ENCODE assay signal across 8 cellular contexts in genomic region chr1:113390871-113391642, GRCh38. TPM values are rescaled to one million over a fixed set of nuclear protein-coding genes. Genes with fewer than 3 reads are reported as not detected.
DNase-seq lines count a peak whose midpoint lies in the region; ATAC-seq and TF ChIP-seq lines count a peak whose summit lies in the region.

No MANE protein-coding gene starts in this region.

- H3K4me1 Mint-ChIP-seq in GM23338, result peaks cover 19% of the 10 kb centered on the region
- peaks cover 22% of the 10 kb centered on the region for H3K4me1 Mint-ChIP-seq in activated naive CD8-positive, alpha-beta T cell treated with anti-CD3 and anti-CD28 coated beads for 36 hours

- H3K27me3 Mint-ChIP-seq in GM23338 (ENCODE audit: insufficient read depth, low read depth, poor library complexity), result peaks cover 7% of the 10 kb centered on the region
- peaks cover 24% of the 10 kb centered on the region for H3K27me3 Mint-ChIP-seq in activated naive CD8-positive, alpha-beta T cell treated with anti-CD3 and anti-CD28 coated beads for 36 hours

- H3K79me2 ChIP-seq in GM23338 (replicated peaks; ENCODE audit: insufficient read depth), result peaks cover 42% of the 10 kb centered on the region

- H3K9me2 ChIP-seq in GM23338 (ENCODE audit: insufficient read depth), result no peaks in the 10 kb centered on the region

- intact Hi-C loops in right cardiac atrium (cut with DNase I), result no loop called here

- TF ChIP-seq CTCF in C4-2B (conservative IDR thresholded peaks at IDR 0.05) (peak; percentile 21), GM23338 (conservative IDR thresholded peaks at IDR 0.05; ENCODE audit: low read depth in 2 of 2) (peak in 1 of 2 experiments; percentile 28; a peak in 2 of 4 replicates)

- H3K36me3 ChIP-seq in GM23338 (ENCODE audit: insufficient read depth) (no peaks in the 10 kb centered on the region), SJSA1 (peaks cover 9% of the 10 kb centered on the region), rectal smooth muscle tissue (ENCODE audit: control insufficient read depth, insufficient read depth, low read length) (no peaks in the 10 kb centered on the region)

- peak overlapping the region; percentile 83 for H3K4me3 ChIP-seq in GM23338
- H3K4me3 ChIP-seq in SJSA1, result peak overlapping the region; percentile 86
- peak overlapping the region; percentile 84 for H3K4me3 ChIP-seq in right cardiac atrium (ENCODE audit: low read length)
- H3K4me3 ChIP-seq in rectal smooth muscle tissue (ENCODE audit: low read length), result peak overlapping the region; percentile 95

- H3K27me3 ChIP-seq in GM23338 (ENCODE audit: insufficient read depth) (peaks cover 18% of the 10 kb centered on the region), SJSA1 (replicated peaks) (no peaks in the 10 kb centered on the region), right cardiac atrium (ENCODE audit: control insufficient read depth, insufficient read depth) (no peaks in the 10 kb centered on the region), rectal smooth muscle tissue (ENCODE audit: control insufficient read depth, insufficient read depth, low read length) (no peaks in the 10 kb centered on the region)

- H3K27ac ChIP-seq in C4-2B (peak overlapping the region; percentile 87), GM23338 (ENCODE audit: low read depth) (no peak overlapping the region), SJSA1 (peak overlapping the region; percentile 83), right cardiac atrium (ENCODE audit: low read length) (peak overlapping the region; percentile 56), rectal smooth muscle tissue (ENCODE audit: low read depth, low read length) (peak overlapping the region; percentile 76)

- H3K27ac Mint-ChIP-seq in GM23338, result no peak overlapping the region
- no peak overlapping the region for H3K27ac Mint-ChIP-seq in activated naive CD8-positive, alpha-beta T cell treated with anti-CD3 and anti-CD28 coated beads for 36 hours

- H4K20me1 ChIP-seq in GM23338 (replicated peaks; ENCODE audit: insufficient read depth), result no peaks in the 10 kb centered on the region; the same call in 1 of the 2 replicates

- H3K4me1 ChIP-seq in GM23338 (ENCODE audit: insufficient read depth) (peaks cover 24% of the 10 kb centered on the region), SJSA1 (replicated peaks) (peaks cover 28% of the 10 kb centered on the region), right cardiac atrium (ENCODE audit: control insufficient read depth, insufficient read depth, low read length) (no peaks in the 10 kb centered on the region), rectal smooth muscle tissue (ENCODE audit: control insufficient read depth, insufficient read depth, low read length) (peaks cover 2% of the 10 kb centered on the region)

- peak overlapping the region; percentile 88 for H3K4me2 ChIP-seq in GM23338

- H3K9me3 Mint-ChIP-seq in GM23338, result no peaks in the 10 kb centered on the region
- peaks cover 7% of the 10 kb centered on the region for H3K9me3 Mint-ChIP-seq in activated naive CD8-positive, alpha-beta T cell treated with anti-CD3 and anti-CD28 coated beads for 36 hours

- H3K9me3 ChIP-seq in SJSA1 (replicated peaks) (no peaks in the 10 kb centered on the region), right cardiac atrium (ENCODE audit: control insufficient read depth, low read length) (no peaks in the 10 kb centered on the region)

- no peaks in the 10 kb centered on the region for H3K36me3 Mint-ChIP-seq in GM23338 (ENCODE audit: low read depth)
- H3K36me3 Mint-ChIP-seq in activated naive CD8-positive, alpha-beta T cell treated with anti-CD3 and anti-CD28 coated beads for 36 hours, result no peaks in the 10 kb centered on the region

- peak overlapping the region; percentile 84 for H3K4me3 Mint-ChIP-seq in GM23338
- H3K4me3 Mint-ChIP-seq in activated naive CD8-positive, alpha-beta T cell treated with anti-CD3 and anti-CD28 coated beads for 36 hours, result peak overlapping the region; percentile 87

- under 1% methylated on average over 74 of the region's 74 CpGs for WGBS in right cardiac atrium

- peak overlapping the region; percentile 92; the same call in 1 of the 2 replicates for H2AFZ ChIP-seq in GM23338

- DNase-seq in GM23338 (ENCODE audit: low spot score) (peak; percentile 65), SJSA1 (ENCODE audit: low read depth in 1 of 2, low spot score in 2 of 2) (peak in 1 of 2 experiments; percentile 52), right cardiac atrium (peak; percentile 49 to 83 (median 76))
- peak; percentile 60 for DNase-seq in activated naive CD8-positive, alpha-beta T cell treated with anti-CD3 and anti-CD28 coated beads for 36 hours

- peaks cover 7% of the 10 kb centered on the region for H3F3A ChIP-seq in GM23338 (replicated peaks; ENCODE audit: low read depth)

- peak overlapping the region; percentile 70 for H3K9ac ChIP-seq in rectal smooth muscle tissue (ENCODE audit: low read length)

- ATAC-seq in GM23338 (peak; percentile 10), right cardiac atrium (peak in 1 of 2 donors; percentile 9), HG03439 (IDR thresholded peaks at IDR 0.05; ENCODE audit: unreplicated experiment) (no peak), GM21390 (IDR thresholded peaks at IDR 0.05; ENCODE audit: unreplicated experiment) (no peak)

TF ChIP-seq in GM23338, 12 proteins besides CTCF, POLR2A, EP300 and RAD21 (continues in another document):
- TF ChIP-seq, protein P1, sequence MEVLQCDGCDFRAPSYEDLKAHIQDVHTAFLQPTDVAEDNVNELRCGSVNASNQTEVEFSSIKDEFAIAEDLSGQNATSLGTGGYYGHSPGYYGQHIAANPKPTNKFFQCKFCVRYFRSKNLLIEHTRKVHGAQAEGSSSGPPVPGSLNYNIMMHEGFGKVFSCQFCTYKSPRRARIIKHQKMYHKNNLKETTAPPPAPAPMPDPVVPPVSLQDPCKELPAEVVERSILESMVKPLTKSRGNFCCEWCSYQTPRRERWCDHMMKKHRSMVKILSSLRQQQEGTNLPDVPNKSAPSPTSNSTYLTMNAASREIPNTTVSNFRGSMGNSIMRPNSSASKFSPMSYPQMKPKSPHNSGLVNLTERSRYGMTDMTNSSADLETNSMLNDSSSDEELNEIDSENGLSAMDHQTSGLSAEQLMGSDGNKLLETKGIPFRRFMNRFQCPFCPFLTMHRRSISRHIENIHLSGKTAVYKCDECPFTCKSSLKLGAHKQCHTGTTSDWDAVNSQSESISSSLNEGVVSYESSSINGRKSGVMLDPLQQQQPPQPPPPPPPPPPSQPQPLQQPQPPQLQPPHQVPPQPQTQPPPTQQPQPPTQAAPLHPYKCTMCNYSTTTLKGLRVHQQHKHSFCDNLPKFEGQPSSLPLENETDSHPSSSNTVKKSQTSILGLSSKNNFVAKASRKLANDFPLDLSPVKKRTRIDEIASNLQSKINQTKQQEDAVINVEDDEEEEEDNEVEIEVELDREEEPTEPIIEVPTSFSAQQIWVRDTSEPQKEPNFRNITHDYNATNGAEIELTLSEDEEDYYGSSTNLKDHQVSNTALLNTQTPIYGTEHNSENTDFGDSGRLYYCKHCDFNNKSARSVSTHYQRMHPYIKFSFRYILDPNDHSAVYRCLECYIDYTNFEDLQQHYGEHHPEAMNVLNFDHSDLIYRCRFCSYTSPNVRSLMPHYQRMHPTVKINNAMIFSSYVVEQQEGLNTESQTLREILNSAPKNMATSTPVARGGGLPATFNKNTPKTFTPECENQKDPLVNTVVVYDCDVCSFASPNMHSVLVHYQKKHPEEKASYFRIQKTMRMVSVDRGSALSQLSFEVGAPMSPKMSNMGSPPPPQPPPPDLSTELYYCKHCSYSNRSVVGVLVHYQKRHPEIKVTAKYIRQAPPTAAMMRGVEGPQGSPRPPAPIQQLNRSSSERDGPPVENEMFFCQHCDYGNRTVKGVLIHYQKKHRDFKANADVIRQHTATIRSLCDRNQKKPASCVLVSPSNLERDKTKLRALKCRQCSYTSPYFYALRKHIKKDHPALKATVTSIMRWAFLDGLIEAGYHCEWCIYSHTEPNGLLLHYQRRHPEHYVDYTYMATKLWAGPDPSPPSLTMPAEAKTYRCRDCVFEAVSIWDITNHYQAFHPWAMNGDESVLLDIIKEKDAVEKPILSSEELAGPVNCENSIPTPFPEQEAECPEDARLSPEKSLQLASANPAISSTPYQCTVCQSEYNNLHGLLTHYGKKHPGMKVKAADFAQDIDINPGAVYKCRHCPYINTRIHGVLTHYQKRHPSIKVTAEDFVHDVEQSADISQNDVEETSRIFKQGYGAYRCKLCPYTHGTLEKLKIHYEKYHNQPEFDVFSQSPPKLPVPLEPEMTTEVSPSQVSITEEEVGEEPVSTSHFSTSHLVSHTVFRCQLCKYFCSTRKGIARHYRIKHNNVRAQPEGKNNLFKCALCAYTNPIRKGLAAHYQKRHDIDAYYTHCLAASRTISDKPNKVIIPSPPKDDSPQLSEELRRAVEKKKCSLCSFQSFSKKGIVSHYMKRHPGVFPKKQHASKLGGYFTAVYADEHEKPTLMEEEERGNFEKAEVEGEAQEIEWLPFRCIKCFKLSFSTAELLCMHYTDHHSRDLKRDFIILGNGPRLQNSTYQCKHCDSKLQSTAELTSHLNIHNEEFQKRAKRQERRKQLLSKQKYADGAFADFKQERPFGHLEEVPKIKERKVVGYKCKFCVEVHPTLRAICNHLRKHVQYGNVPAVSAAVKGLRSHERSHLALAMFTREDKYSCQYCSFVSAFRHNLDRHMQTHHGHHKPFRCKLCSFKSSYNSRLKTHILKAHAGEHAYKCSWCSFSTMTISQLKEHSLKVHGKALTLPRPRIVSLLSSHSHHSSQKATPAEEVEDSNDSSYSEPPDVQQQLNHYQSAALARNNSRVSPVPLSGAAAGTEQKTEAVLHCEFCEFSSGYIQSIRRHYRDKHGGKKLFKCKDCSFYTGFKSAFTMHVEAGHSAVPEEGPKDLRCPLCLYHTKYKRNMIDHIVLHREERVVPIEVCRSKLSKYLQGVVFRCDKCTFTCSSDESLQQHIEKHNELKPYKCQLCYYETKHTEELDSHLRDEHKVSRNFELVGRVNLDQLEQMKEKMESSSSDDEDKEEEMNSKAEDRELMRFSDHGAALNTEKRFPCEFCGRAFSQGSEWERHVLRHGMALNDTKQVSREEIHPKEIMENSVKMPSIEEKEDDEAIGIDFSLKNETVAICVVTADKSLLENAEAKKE (CRISPR knock-in tag; IDR thresholded peaks at IDR 0.05), result no peak
- no peak for TF ChIP-seq EZH2phosphoT487 (IDR thresholded peaks at IDR 0.05; ENCODE audit: unreplicated experiment)

RNA-seq across cellular contexts. Expression of gene MAGI3, which starts 0.7 kb away (rescaled TPM):
- total RNA-seq in GM23338 (2014; rRNA removed; shearing (Covaris generic)), result 9.7 and 10.0 TPM in 2 replicates
- polyA plus RNA-seq in GM23338 (2016; fragmentation: Nextera tagmentation; extraction: Ambion mirVana) (2.5 and 3.9 TPM in 2 replicates), right cardiac atrium (2.9 TPM)
- total RNA-seq in SJSA1 (2014; rRNA removed; shearing (Covaris generic)), result 16.5 and 25.4 TPM in 2 replicates
- 1 to 10 TPM; 3.3 to 3.4 TPM for total RNA-seq in activated naive CD8-positive, alpha-beta T cell treated with anti-CD3 and anti-CD28 coated beads for 36 hours
- total RNA-seq in right cardiac atrium, result 1 to 10 TPM; 7.8 to 8.9 (median 8.2) TPM
